In the genomic region with DNA sequence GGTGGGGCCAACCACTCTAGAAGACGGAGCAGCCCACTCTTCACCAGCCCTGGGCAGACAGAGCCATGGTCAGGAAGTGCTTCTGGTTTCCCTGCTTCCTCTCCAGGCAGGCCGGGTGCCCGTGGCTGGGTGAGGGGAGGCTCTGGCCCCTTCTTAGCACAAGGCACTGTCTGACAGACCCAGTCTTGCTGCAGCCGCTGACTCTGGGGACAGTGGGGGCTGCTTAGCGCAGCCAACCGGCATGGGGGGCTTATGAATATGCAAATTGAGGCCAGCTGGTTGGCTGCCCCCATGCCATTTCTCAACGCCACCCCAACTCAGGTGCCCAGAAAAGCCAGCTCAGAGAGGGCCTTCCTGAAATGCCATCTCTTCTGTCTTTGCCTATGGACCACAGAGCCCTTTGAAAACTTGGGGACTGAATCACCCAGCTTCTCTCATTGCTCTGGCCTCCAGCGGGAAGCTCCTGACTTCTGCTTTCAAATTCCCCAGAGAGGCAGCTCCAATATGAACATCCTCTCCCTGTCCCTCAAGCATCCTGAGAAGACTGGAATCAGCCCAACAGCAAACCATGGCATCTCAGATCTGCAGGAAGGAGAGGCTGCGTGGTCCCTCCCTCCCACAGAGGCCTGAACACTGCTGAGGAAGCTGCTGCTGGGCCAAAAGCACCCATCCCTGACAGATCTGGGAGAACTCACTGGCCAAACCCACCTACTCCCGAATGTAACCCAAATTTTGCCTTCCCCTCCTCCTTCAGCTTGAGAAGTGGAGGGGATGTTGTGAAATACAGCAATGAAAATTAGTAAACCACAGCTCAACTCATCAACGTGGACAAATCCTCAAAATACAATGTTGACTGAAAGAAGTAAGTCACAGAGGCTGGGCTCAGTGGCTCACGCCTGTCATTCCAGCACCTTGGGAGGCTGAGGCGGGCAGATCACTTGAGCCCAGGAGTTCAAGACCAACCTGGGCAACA, we compare ENCODE assay signal across 1 cellular context.
TF ChIP-seq lines count a peak whose summit lies in the region.

A gene with protein sequence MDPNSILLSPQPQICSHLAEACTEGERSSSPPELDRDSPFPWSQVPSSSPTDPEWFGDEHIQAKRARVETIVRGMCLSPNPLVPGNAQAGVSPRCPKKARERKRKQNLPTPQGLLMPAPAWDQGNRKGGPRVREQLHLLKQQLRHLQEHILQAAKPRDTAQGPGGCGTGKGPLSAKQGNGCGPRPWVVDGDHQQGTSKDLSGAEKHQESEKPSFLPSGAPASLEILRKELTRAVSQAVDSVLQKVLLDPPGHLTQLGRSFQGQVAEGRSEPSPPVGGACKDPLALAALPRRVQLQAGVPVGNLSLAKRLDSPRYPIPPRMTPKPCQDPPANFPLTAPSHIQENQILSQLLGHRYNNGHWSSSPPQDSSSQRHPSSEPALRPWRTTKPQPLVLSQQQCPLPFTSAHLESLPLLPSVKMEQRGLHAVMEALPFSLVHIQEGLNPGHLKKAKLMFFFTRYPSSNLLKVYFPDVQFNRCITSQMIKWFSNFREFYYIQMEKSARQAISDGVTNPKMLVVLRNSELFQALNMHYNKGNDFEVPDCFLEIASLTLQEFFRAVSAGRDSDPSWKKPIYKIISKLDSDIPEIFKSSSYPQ (minus strand): TSS at position 205 of the 973 bp plus-strand sequence. CDS start 12,311 bp downstream, outside the sequence.

TF ChIP-seq in WTC11, 78 proteins besides CTCF, POLR2A, EP300 and RAD21 (continued from another document):
- TF ChIP-seq, protein P1, sequence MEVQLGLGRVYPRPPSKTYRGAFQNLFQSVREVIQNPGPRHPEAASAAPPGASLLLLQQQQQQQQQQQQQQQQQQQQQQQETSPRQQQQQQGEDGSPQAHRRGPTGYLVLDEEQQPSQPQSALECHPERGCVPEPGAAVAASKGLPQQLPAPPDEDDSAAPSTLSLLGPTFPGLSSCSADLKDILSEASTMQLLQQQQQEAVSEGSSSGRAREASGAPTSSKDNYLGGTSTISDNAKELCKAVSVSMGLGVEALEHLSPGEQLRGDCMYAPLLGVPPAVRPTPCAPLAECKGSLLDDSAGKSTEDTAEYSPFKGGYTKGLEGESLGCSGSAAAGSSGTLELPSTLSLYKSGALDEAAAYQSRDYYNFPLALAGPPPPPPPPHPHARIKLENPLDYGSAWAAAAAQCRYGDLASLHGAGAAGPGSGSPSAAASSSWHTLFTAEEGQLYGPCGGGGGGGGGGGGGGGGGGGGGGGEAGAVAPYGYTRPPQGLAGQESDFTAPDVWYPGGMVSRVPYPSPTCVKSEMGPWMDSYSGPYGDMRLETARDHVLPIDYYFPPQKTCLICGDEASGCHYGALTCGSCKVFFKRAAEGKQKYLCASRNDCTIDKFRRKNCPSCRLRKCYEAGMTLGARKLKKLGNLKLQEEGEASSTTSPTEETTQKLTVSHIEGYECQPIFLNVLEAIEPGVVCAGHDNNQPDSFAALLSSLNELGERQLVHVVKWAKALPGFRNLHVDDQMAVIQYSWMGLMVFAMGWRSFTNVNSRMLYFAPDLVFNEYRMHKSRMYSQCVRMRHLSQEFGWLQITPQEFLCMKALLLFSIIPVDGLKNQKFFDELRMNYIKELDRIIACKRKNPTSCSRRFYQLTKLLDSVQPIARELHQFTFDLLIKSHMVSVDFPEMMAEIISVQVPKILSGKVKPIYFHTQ (CRISPR knock-in tag; IDR thresholded peaks at IDR 0.05): no peak
- TF ChIP-seq ZMAT4 (CRISPR knock-in tag; IDR thresholded peaks at IDR 0.05): no peak
- TF ChIP-seq SMAD3 (CRISPR knock-in tag; IDR thresholded peaks at IDR 0.05; ENCODE audit: borderline replicate concordance): no peak
- TF ChIP-seq, protein P2, sequence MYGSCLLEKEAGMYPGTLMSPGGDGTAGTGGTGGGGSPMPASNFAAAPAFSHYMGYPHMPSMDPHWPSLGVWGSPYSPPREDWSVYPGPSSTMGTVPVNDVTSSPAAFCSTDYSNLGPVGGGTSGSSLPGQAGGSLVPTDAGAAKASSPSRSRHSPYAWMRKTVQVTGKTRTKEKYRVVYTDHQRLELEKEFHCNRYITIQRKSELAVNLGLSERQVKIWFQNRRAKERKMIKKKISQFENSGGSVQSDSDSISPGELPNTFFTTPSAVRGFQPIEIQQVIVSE (CRISPR knock-in tag; IDR thresholded peaks at IDR 0.05; ENCODE audit: borderline replicate concordance): no peak
- no peak for TF ChIP-seq RELA (CRISPR knock-in tag; IDR thresholded peaks at IDR 0.05; ENCODE audit: borderline replicate concordance)
- TF ChIP-seq NR1H2 (CRISPR knock-in tag; IDR thresholded peaks at IDR 0.05): no peak
- TF ChIP-seq, protein P3, sequence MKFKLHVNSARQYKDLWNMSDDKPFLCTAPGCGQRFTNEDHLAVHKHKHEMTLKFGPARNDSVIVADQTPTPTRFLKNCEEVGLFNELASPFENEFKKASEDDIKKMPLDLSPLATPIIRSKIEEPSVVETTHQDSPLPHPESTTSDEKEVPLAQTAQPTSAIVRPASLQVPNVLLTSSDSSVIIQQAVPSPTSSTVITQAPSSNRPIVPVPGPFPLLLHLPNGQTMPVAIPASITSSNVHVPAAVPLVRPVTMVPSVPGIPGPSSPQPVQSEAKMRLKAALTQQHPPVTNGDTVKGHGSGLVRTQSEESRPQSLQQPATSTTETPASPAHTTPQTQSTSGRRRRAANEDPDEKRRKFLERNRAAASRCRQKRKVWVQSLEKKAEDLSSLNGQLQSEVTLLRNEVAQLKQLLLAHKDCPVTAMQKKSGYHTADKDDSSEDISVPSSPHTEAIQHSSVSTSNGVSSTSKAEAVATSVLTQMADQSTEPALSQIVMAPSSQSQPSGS (CRISPR knock-in tag; IDR thresholded peaks at IDR 0.05; ENCODE audit: borderline replicate concordance, low read depth): no peak
- TF ChIP-seq, protein P4, sequence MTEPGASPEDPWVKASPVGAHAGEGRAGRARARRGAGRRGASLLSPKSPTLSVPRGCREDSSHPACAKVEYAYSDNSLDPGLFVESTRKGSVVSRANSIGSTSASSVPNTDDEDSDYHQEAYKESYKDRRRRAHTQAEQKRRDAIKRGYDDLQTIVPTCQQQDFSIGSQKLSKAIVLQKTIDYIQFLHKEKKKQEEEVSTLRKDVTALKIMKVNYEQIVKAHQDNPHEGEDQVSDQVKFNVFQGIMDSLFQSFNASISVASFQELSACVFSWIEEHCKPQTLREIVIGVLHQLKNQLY (CRISPR knock-in tag; IDR thresholded peaks at IDR 0.05): no peak
- no peak for TF ChIP-seq NFYB (CRISPR knock-in tag; conservative IDR thresholded peaks at IDR 0.05; ENCODE audit: low read depth)
- TF ChIP-seq RORB (CRISPR knock-in tag; IDR thresholded peaks at IDR 0.05): no peak
- no peak for TF ChIP-seq SOX15 (CRISPR knock-in tag; IDR thresholded peaks at IDR 0.05)
- TF ChIP-seq ZNF138 (CRISPR knock-in tag; conservative IDR thresholded peaks at IDR 0.05): no peak
